Comparison of ENCODE assay signal across 8 cellular contexts in the genomic region with DNA sequence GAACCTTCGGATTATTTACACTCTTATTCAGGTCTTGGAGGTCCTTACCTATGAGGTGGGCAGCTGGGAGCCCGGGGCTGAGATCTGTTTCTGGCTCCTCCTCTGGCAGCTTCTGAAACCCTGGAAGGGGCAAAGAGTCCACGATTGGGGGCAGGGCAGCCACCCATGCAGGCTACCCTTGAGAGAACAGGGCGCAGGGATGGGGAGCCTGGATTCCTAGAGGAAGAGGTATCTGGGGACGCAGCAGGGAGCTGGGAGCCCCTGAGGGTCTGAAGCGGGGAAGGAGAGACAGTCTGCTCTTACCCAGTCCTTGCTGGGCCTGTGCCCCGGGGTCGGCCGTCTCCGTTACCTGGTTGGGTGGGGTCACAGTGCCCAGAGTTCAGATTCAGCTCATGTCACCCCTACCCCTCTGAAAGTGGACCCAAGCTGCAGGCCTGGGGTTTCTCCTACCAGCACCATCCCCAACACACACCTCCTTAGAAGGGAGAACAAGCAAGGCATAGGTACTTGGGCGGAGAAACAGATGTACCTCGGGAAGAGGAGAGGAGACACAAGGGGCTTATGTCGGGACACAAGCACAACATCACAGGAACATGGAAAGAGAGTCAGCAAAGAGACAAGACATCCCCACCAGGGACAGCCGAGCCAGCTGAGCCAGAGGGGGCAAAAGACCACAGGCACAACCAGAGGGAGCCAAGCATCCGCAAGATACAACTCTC. TPM values are rescaled to one million over a fixed set of nuclear protein-coding genes. Genes with fewer than 3 reads are reported as not detected.
DNase-seq lines count a peak whose midpoint lies in the region; ATAC-seq and TF ChIP-seq lines count a peak whose summit lies in the region.

No MANE protein-coding gene starts in this region.

- no peak overlapping the region for H2BK12ac ChIP-seq in trophoblast cell (ENCODE audit: low read length)

- peak overlapping the region; percentile 97 for H3K4me3 ChIP-seq in GM23248
- peak overlapping the region; percentile 69 to 91 for H3K4me3 ChIP-seq in foreskin fibroblast (ENCODE audit: low read depth in 1 of 2, low read length in 2 of 2)
- H3K4me3 ChIP-seq in trophoblast cell (ENCODE audit: low read depth, low read length), result peak overlapping the region; percentile 77

- no peak overlapping the region for H3K4ac ChIP-seq in trophoblast cell (ENCODE audit: low read depth, low read length)

- no peak for DNase-seq in GM23248
- DNase-seq in foreskin fibroblast, result peak in 1 of 2 donors; percentile 23
- no peak for DNase-seq in trophoblast cell
- no peak for DNase-seq in NCI-H187 (lab: John Stamatoyannopoulos, UW)
- DNase-seq in NCI-H1048 (lab: John Stamatoyannopoulos, UW), result no peak
- no peak for DNase-seq in NCI-H524 treated with DMSO at 0.1 percent for 48 hours (lab: John Stamatoyannopoulos, UW)

- no peak overlapping the region for H2BK5ac ChIP-seq in trophoblast cell (ENCODE audit: low read depth, low read length, poor library complexity)

- peaks cover 29% of the 10 kb centered on the region for H3K79me1 ChIP-seq in trophoblast cell (ENCODE audit: low read length)

- H3K27ac ChIP-seq in GM23248 (no peak overlapping the region), VCaP (peak overlapping the region; percentile 62; the same call in 1 of the 2 replicates), trophoblast cell (ENCODE audit: low read depth, low read length) (no peak overlapping the region)

- no peaks in the 10 kb centered on the region for H3K9me2 ChIP-seq in GM23248 (ENCODE audit: insufficient read depth)

- H3K4me2 ChIP-seq in GM23248 (ENCODE audit: unreplicated experiment), result peak overlapping the region; percentile 96
- peak overlapping the region; percentile 63 for H3K4me2 ChIP-seq in trophoblast cell (ENCODE audit: low read length)

- WGBS in GM23248 (ENCODE audit: low coverage in 1 of 2, low lambda C conversion rate in 2 of 2, missing lambda C conversion rate in 2 of 2), 2 experiments, result 26 to 34% methylated on average over 15 of the region's 15 CpGs
- WGBS in trophoblast cell (ENCODE audit: extremely low coverage, insufficient coverage, insufficient read length), result no CpG with 5 or more reads among the region's 15 CpGs

- peaks cover 4% of the 10 kb centered on the region; the same call in 1 of the 2 replicates for H3K4me1 ChIP-seq in GM23248 (ENCODE audit: insufficient read depth)
- peaks cover 31 to 36% of the 10 kb centered on the region in 2 experiments for H3K4me1 ChIP-seq in trophoblast cell (ENCODE audit: control insufficient read depth in 1 of 2, insufficient read depth in 2 of 2, low read length in 2 of 2)

- no peaks in the 10 kb centered on the region for H3F3A ChIP-seq in GM23248 (ENCODE audit: insufficient read depth)

- H2AK5ac ChIP-seq in trophoblast cell (ENCODE audit: low read length), result peak overlapping the region; percentile 33

- H3K9me3 ChIP-seq in GM23248 (ENCODE audit: low read depth) (no peaks in the 10 kb centered on the region), trophoblast cell (ENCODE audit: insufficient read depth, low read depth, low read length) (no peaks in the 10 kb centered on the region)

- H3K14ac ChIP-seq in trophoblast cell (ENCODE audit: low read length), result peak overlapping the region; percentile 80

- peak overlapping the region; percentile 75 for H2BK120ac ChIP-seq in trophoblast cell (ENCODE audit: insufficient read depth, low read length, poor library complexity)

- peak overlapping the region; percentile 98 for H2AFZ ChIP-seq in GM23248
- peak overlapping the region; percentile 93 for H2AFZ ChIP-seq in trophoblast cell (ENCODE audit: insufficient read depth, low read length, poor library complexity)

- in situ Hi-C loops in GM23248 (cut with MboI), result no loop called here

- no peaks in the 10 kb centered on the region for H4K20me1 ChIP-seq in GM23248 (ENCODE audit: insufficient read depth)

- no peak overlapping the region for H3K23ac ChIP-seq in trophoblast cell (ENCODE audit: low read length)

- peak overlapping the region; percentile 87 for H3K9ac ChIP-seq in GM23248
- H3K9ac ChIP-seq in trophoblast cell (ENCODE audit: low read length), result peak overlapping the region; percentile 70

- H4K8ac ChIP-seq in trophoblast cell (ENCODE audit: low read depth, low read length), result peak overlapping the region; percentile 95

- no peak for ATAC-seq in GM21529 (IDR thresholded peaks at IDR 0.05; ENCODE audit: unreplicated experiment)

- peak overlapping the region; percentile 54 for H3K18ac ChIP-seq in trophoblast cell (ENCODE audit: low read length)

- H3K36me3 ChIP-seq in GM23248 (ENCODE audit: low read depth), result no peaks in the 10 kb centered on the region
- H3K36me3 ChIP-seq in trophoblast cell (ENCODE audit: control insufficient read depth in 1 of 2, insufficient read depth in 2 of 2, low read length in 2 of 2), result no peaks in the 10 kb centered on the region

- H4K91ac ChIP-seq in trophoblast cell (ENCODE audit: low read depth, low read length), result peak overlapping the region; percentile 87

- H3K27me3 ChIP-seq in GM23248 (replicated peaks; ENCODE audit: insufficient read depth), result no peaks in the 10 kb centered on the region
- no peaks in the 10 kb centered on the region for H3K27me3 ChIP-seq in trophoblast cell (ENCODE audit: insufficient read depth, low read length)

- TF ChIP-seq CTCF in VCaP (conservative IDR thresholded peaks at IDR 0.05) (no peak), foreskin fibroblast (IDR thresholded peaks at IDR 0.05; ENCODE audit: low read depth, low read length) (no peak)

- peak overlapping the region; percentile 72 for H4K12ac ChIP-seq in trophoblast cell (ENCODE audit: low read depth, low read length)

- H3K79me2 ChIP-seq in GM23248 (ENCODE audit: insufficient read depth) (no peaks in the 10 kb centered on the region), trophoblast cell (ENCODE audit: control insufficient read depth, insufficient read depth, low read length, poor library complexity) (peaks cover 6% of the 10 kb centered on the region)

RNA-seq across cellular contexts. Expression of a gene that starts 0.6 kb away (rescaled TPM):
- not detected in 2 replicates for total RNA-seq in GM23248 (2014; rRNA removed; shearing (Covaris generic))
- 0.23 TPM in 1 of 2 replicates, not detected in the other for polyA plus RNA-seq in GM23248 (2016; fragmentation: Nextera tagmentation; extraction: Ambion mirVana)
- 3.6 and 3.9 TPM in 2 replicates for polyA plus RNA-seq in trophoblast cell (2013)

RNA-seq across cellular contexts. Expression of a gene that starts 4.4 kb away (rescaled TPM):
- total RNA-seq in GM23248 (2014; rRNA removed; shearing (Covaris generic)), result not detected in 2 replicates
- polyA plus RNA-seq in GM23248 (2016; fragmentation: Nextera tagmentation; extraction: Ambion mirVana), result not detected in 2 replicates
- 0.31 and 0.34 TPM in 2 replicates for polyA plus RNA-seq in trophoblast cell (2013)

RNA-seq across cellular contexts. Expression of a gene that starts 6.3 kb away (rescaled TPM):
- total RNA-seq in GM23248 (2014; rRNA removed; shearing (Covaris generic)), result not detected in 2 replicates
- polyA plus RNA-seq in GM23248 (2016; fragmentation: Nextera tagmentation; extraction: Ambion mirVana), result 0.11 TPM in 1 of 2 replicates, not detected in the other
- polyA plus RNA-seq in trophoblast cell (2013), result 2.0 and 2.1 TPM in 2 replicates

RNA-seq across cellular contexts. Expression of a gene that starts 9.6 kb away (rescaled TPM):
- total RNA-seq in GM23248 (2014; rRNA removed; shearing (Covaris generic)), result not detected in 2 replicates
- polyA plus RNA-seq in GM23248 (2016; fragmentation: Nextera tagmentation; extraction: Ambion mirVana), result not detected in 2 replicates
- polyA plus RNA-seq in trophoblast cell (2013), result 0.16 and 0.26 TPM in 2 replicates

RNA-seq across cellular contexts. Expression of a gene that starts 11.1 kb away (rescaled TPM):
- total RNA-seq in GM23248 (2014; rRNA removed; shearing (Covaris generic)), result not detected in 2 replicates
- not detected in 2 replicates for polyA plus RNA-seq in GM23248 (2016; fragmentation: Nextera tagmentation; extraction: Ambion mirVana)
- polyA plus RNA-seq in trophoblast cell (2013), result not detected in 2 replicates
